19 cellular contexts compared by ENCODE assay signal in the genomic region with DNA sequence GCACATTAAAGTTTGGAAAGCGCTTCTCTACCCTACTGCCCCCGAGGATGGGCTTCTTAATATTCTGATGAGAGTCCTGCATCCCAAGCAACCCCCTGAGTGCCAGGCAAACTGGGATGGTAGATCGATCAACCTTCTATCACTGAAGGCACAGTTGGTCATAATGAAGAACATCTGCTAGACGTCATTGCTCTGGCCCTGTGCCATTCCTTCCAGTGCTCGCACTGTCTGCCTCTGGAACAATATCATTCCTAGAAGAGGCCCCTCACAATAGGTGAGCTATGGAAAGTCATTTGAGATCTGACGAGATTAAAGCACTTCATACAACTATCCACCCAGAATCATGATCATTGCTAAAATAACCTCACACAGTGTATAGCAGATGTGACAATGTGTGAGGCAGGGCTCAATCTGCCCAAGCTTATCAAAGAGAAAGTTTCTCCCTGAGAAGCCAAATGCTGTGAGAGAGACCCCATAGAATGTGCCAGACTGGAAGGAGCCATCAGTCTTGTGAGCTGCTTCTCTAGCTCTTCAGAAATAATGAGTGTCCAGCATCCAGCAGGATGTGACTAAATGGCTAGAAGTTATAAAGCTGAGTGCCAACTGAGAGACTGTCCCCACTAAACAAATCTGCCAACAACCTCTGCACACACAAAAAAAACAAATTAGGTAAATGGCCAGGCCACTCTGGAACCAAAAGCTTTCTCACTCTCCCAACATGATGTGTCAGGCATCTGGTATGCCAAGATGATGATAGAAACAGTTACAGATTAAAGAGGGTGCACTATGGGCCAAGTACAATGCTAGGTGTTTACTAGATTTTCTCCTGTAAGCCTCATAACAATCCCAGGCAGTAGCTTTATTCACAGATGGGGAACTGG.
A peak's percentile ranks its signal among the peaks of the same experiment; 100 is the strongest.
DNase-seq lines count a peak whose midpoint lies in the region; ATAC-seq and TF ChIP-seq lines count a peak whose summit lies in the region.
"Had no signal": no experiment of that assay in that cellular context is flagged by ENCODE, and none has a peak within 500 bp of the region (broad histone marks: within the 10 kb centered on the region; RNA-seq: fewer than 3 reads in every experiment).

No MANE protein-coding gene starts in this region.

- TF ChIP-seq POLR2A in esophagus muscularis mucosa (IDR thresholded peaks at IDR 0.05; ENCODE audit: low read depth): no peak

- H3K4me1 Mint-ChIP-seq in CD8-positive, alpha-beta T cell (ENCODE audit: low read depth): peaks cover 44% of the 10 kb centered on the region
- H3K4me1 Mint-ChIP-seq in nephron progenitor cell: no peaks in the 10 kb centered on the region

- no peak for TF ChIP-seq EP300 in esophagus muscularis mucosa (IDR thresholded peaks at IDR 0.05)

- in situ Hi-C loops in brain microvascular endothelial cell (cut with HindIII; ENCODE audit: low pct_ligation_motif_present, low sequenced_read_pairs): no loop called here

- no peak overlapping the region for H3K4me3 ChIP-seq in CD8-positive, alpha-beta T cell (ENCODE audit: low read depth, low read length)
- no peak overlapping the region for H3K4me3 ChIP-seq in brain microvascular endothelial cell (ENCODE audit: low read depth, low read length)
- H3K4me3 ChIP-seq in lung: no peak overlapping the region
- no peak overlapping the region for H3K4me3 ChIP-seq in esophagus muscularis mucosa
- H3K4me3 ChIP-seq: esophagus squamous epithelium, HAP-1 had no signal

- no peak for DNase-seq in CD8-positive, alpha-beta T cell
- DNase-seq in HCEC 1CT (peak; percentile 61), brain microvascular endothelial cell (peak; percentile 25), lung (ENCODE audit: low spot score) (no peak), nucleus accumbens (lab: John Stamatoyannopoulos, UW) (no peak), nephron progenitor cell (no peak), esophagus muscularis mucosa (ENCODE audit: extremely low spot score) (no peak)
- DNase-seq in activated naive CD4-positive, alpha-beta T cell treated with anti-CD3 and anti-CD28 coated beads, Interleukin-2, amount 50 U/mL, for 72 hours (ENCODE audit: low spot score in 2 of 2): no peak
- DNase-seq: activated T-cell treated with anti-CD3 and anti-CD28 coated beads, Interleukin-2, amount 50 U/mL, for 48 hours; amniotic stem cell; COR-L47; esophagus squamous epithelium; NCI-H187 treated with DMSO at 0.1 percent for 48 hours; NCI-H526 treated with DMSO at 0.1 percent for 48 hours; stimulated activated naive CD4-positive, alpha-beta T cell treated with Interleukin-2 at 50 U/mL for 16 hours; T-helper 17 cell had no signal

- no peaks in the 10 kb centered on the region for H3K27me3 Mint-ChIP-seq in CD8-positive, alpha-beta T cell (ENCODE audit: low read depth)
- no peaks in the 10 kb centered on the region for H3K27me3 Mint-ChIP-seq in nephron progenitor cell (ENCODE audit: low read depth, poor library complexity)
- H3K27me3 Mint-ChIP-seq: dendritic cell treated with granulocyte-macrophage colony-stimulating factor and Interleukin-4, amounts not matched to agents 40 ng/mL and 50 ng/mL, for 4 days; T-helper 17 cell had no signal

- H3K9me3 ChIP-seq in CD8-positive, alpha-beta T cell (ENCODE audit: low read length): no peaks in the 10 kb centered on the region
- H3K9me3 ChIP-seq in lung (ENCODE audit: control insufficient read depth in 2 of 2, insufficient read depth in 1 of 2, low read length in 1 of 2) (peaks cover 0 to 3% of the 10 kb centered on the region in 2 donors), esophagus muscularis mucosa (peaks cover 0 to 4% (median 1%) of the 10 kb centered on the region in 4 donors)
- H3K9me3 ChIP-seq: HAP-1 had no signal

- H3K27ac Mint-ChIP-seq in CD8-positive, alpha-beta T cell: peak overlapping the region; percentile 45
- H3K27ac Mint-ChIP-seq in activated naive CD4-positive, alpha-beta T cell treated with anti-CD3 and anti-CD28 coated beads, Interleukin-2, amount 50 U/mL, for 72 hours: no peak overlapping the region
- no peak overlapping the region for H3K27ac Mint-ChIP-seq in nephron progenitor cell
- H3K27ac Mint-ChIP-seq: dendritic cell treated with granulocyte-macrophage colony-stimulating factor and Interleukin-4, amounts not matched to agents 40 ng/mL and 50 ng/mL, for 4 days; T-helper 17 cell had no signal

- ATAC-seq in CD8-positive, alpha-beta T cell: no peak
- peak; percentile 13 for ATAC-seq in lung (ENCODE audit: insufficient read depth, low FRiP score)
- no peak for ATAC-seq in activated naive CD4-positive, alpha-beta T cell treated with anti-CD3 and anti-CD28 coated beads, Interleukin-2, amount 50 U/mL, for 72 hours
- ATAC-seq: Panc1, T-helper 17 cell had no signal

- H3K9me3 Mint-ChIP-seq in CD8-positive, alpha-beta T cell: peaks cover 7% of the 10 kb centered on the region
- H3K9me3 Mint-ChIP-seq in activated naive CD4-positive, alpha-beta T cell treated with anti-CD3 and anti-CD28 coated beads, Interleukin-2, amount 50 U/mL, for 72 hours: peaks cover 4 to 21% of the 10 kb centered on the region in 2 donors
- peaks cover 8% of the 10 kb centered on the region for H3K9me3 Mint-ChIP-seq in nephron progenitor cell

- no peak overlapping the region for H3K27ac ChIP-seq in CD8-positive, alpha-beta T cell (ENCODE audit: low read depth, low read length)
- H3K27ac ChIP-seq in brain microvascular endothelial cell: no peak overlapping the region
- H3K27ac ChIP-seq in lung (ENCODE audit: low read depth in 1 of 2, low read length in 1 of 2): no peak overlapping the region
- no peak overlapping the region for H3K27ac ChIP-seq in esophagus muscularis mucosa (replicated peaks in 1 of 4)
- H3K27ac ChIP-seq: esophagus squamous epithelium had no signal

- WGBS in lung, 2 donors: 90 to 91% methylated on average over 6 of the region's 6 CpGs
- WGBS in esophagus muscularis mucosa: 80% methylated on average over 6 of the region's 6 CpGs

- intact Hi-C loops in CD8-positive, alpha-beta T cell (cut with DNase I, micrococcal nuclease): loop anchor here in 1 of 2 experiments (5.0 kb wide), 2 partner anchors 40 to 75 kb away; no protein-coding TSS in a partner anchor
- intact Hi-C loops in esophagus muscularis mucosa (cut with DNase I): no loop called here

- H3K27me3 ChIP-seq in CD8-positive, alpha-beta T cell (ENCODE audit: insufficient read depth, low read length): no peaks in the 10 kb centered on the region
- H3K27me3 ChIP-seq in brain microvascular endothelial cell (replicated peaks) (no peaks in the 10 kb centered on the region), lung (ENCODE audit: control insufficient read depth, insufficient read depth) (no peaks in the 10 kb centered on the region), esophagus muscularis mucosa (no peaks in the 10 kb centered on the region)
- H3K27me3 ChIP-seq: esophagus squamous epithelium had no signal

- peaks cover 2% of the 10 kb centered on the region for H3K36me3 Mint-ChIP-seq in CD8-positive, alpha-beta T cell
- H3K36me3 Mint-ChIP-seq in activated naive CD4-positive, alpha-beta T cell treated with anti-CD3 and anti-CD28 coated beads, Interleukin-2, amount 50 U/mL, for 72 hours: peaks cover 8% of the 10 kb centered on the region in 2 donors
- H3K36me3 Mint-ChIP-seq in nephron progenitor cell (ENCODE audit: low read depth): no peaks in the 10 kb centered on the region

- CTCF ChIA-PET in CD8-positive, alpha-beta T cell (lab: Charles Lee): no interaction called here

- peaks cover 23% of the 10 kb centered on the region for H3K4me1 ChIP-seq in CD8-positive, alpha-beta T cell (ENCODE audit: insufficient read depth, low read length)
- H3K4me1 ChIP-seq in lung (ENCODE audit: control insufficient read depth in 2 of 2, insufficient read depth in 2 of 2, low read length in 2 of 2) (no peaks in the 10 kb centered on the region), esophagus muscularis mucosa (no peaks in the 10 kb centered on the region)
- H3K4me1 ChIP-seq: esophagus squamous epithelium, HAP-1 had no signal

- POLR2A ChIA-PET in CD8-positive, alpha-beta T cell (lab: Charles Lee): interaction anchor here (0.9 kb wide), 1 partner anchor 380 kb away, joined by 3 read pairs; no protein-coding TSS in a partner anchor

- no peak for TF ChIP-seq CTCF in CD8-positive, alpha-beta T cell (IDR thresholded peaks at IDR 0.05)
- no peak for TF ChIP-seq CTCF in brain microvascular endothelial cell (IDR thresholded peaks at IDR 0.05; ENCODE audit: low read depth, low read length, missing control alignments)
- TF ChIP-seq CTCF in lung (IDR thresholded peaks at IDR 0.05; ENCODE audit: control extremely low read depth, extremely low read depth): no peak
- TF ChIP-seq CTCF in nephron progenitor cell (IDR thresholded peaks at IDR 0.05): no peak
- TF ChIP-seq CTCF in esophagus muscularis mucosa (IDR thresholded peaks at IDR 0.05): no peak

- no peak overlapping the region for H3K4me3 Mint-ChIP-seq in CD8-positive, alpha-beta T cell
- no peak overlapping the region for H3K4me3 Mint-ChIP-seq in nephron progenitor cell
- H3K4me3 Mint-ChIP-seq: dendritic cell treated with granulocyte-macrophage colony-stimulating factor and Interleukin-4, amounts not matched to agents 40 ng/mL and 50 ng/mL, for 4 days; T-helper 17 cell had no signal

- H3K36me3 ChIP-seq in CD8-positive, alpha-beta T cell (ENCODE audit: insufficient read depth, low read length): no peaks in the 10 kb centered on the region
- no peaks in the 10 kb centered on the region for H3K36me3 ChIP-seq in brain microvascular endothelial cell (replicated peaks)
- H3K36me3 ChIP-seq in lung (ENCODE audit: control insufficient read depth in 2 of 2, insufficient read depth in 2 of 2, low read length in 2 of 2): no peaks in the 10 kb centered on the region
- no peaks in the 10 kb centered on the region for H3K36me3 ChIP-seq in esophagus muscularis mucosa
- H3K36me3 ChIP-seq: esophagus squamous epithelium, HAP-1 had no signal

Comparison
In these comparisons a context has a peak if more than half of its experiments do, and no peak if none do; other contexts are left out.
1. DNase-seq: peak in HCEC 1CT (single experiment) and brain microvascular endothelial cell (single experiment); none in CD8-positive, alpha-beta T cell (0 of 7), lung (single experiment), nucleus accumbens (0 of 56), activated naive CD4-positive, alpha-beta T cell treated with anti-CD3 and anti-CD28 coated beads, Interleukin-2, amount 50 U/mL, for 72 hours (0 of 2), nephron progenitor cell (single experiment) and esophagus muscularis mucosa (single experiment).